In genomic region chr10:61964949-61965693, GRCh38 we compare ENCODE assay signal across 14 cellular contexts.
DNase-seq lines count a peak whose midpoint lies in the region; ATAC-seq and TF ChIP-seq lines count a peak whose summit lies in the region.
"Had no signal": no experiment of that assay in that cellular context is flagged by ENCODE, and none has a peak within 500 bp of the region (broad histone marks: within the 10 kb centered on the region; RNA-seq: fewer than 3 reads in every experiment).

No MANE protein-coding gene starts in this region.

- in situ Hi-C loops in transverse colon (cut with MboI; ENCODE audit: low pct_ligation_motif_present in 1 of 4, low pct_unique_long_range_greater_than_20kb in 1 of 4, low sequenced_read_pairs in 3 of 4) = no loop called here

- WGBS in transverse colon (ENCODE audit: low coverage in 1 of 2), 2 donors = 36 to 51% methylated on average over 7 of the region's 7 CpGs

- 0 out of 2 replicates have a peak overlapping the region, but pooled peaks have one; percentile 25 for H3K9ac ChIP-seq in OCI-LY3 (ENCODE audit: low read length)

- H3K79me2 ChIP-seq in OCI-LY3 (ENCODE audit: low read length) = no peaks in the 10 kb centered on the region

- peak; percentile 20 for DNase-seq in stimulated activated CD4-positive, alpha-beta T cell treated with anti-CD3 and anti-CD28 coated beads, Interleukin-4, amount 100 ng/mL, for 24 hours
- no peak for DNase-seq in stimulated activated CD4-positive, alpha-beta T cell treated with anti-CD3 and anti-CD28 coated beads, Interleukin-1b, Interleukin-23, amount 100 ng/mL, for 48 hours
- DNase-seq in left kidney (ENCODE audit: low read depth, low spot score) (peak; percentile 29), transverse colon (no peak)
- DNase-seq: activated CD4-positive, alpha-beta T cell treated with anti-CD3 and anti-CD28 coated beads for 4 hours; activated naive CD8-positive, alpha-beta T cell treated with anti-CD3 and anti-CD28 coated beads, Interleukin-2, amount 10 ng/mL, durations not matched to agents 7 days and 5 days; CD8-positive, alpha-beta T cell; HFFc6; retina; stimulated activated CD4-positive, alpha-beta T cell treated with anti-CD3 and anti-CD28 coated beads, Interleukin-4, amount 100 ng/mL, for 4 hours had no signal

- no peak for TF ChIP-seq POLR2A in transverse colon (IDR thresholded peaks at IDR 0.05)

- H3K36me3 ChIP-seq in OCI-LY3 (replicated peaks; ENCODE audit: low read depth, low read length) = no peaks in the 10 kb centered on the region
- no peaks in the 10 kb centered on the region for H3K36me3 ChIP-seq in transverse colon

- no peak overlapping the region for H2AFZ ChIP-seq in OCI-LY3 (ENCODE audit: low read depth, low read length)

- no peaks in the 10 kb centered on the region for H4K20me1 ChIP-seq in OCI-LY3 (ENCODE audit: insufficient read depth, low read length)

- H3K9me3 ChIP-seq in OCI-LY3 (ENCODE audit: insufficient read depth, low read length) (peaks cover 7% of the 10 kb centered on the region; the same call in 1 of the 2 replicates), transverse colon (no peaks in the 10 kb centered on the region)

- no peak for TF ChIP-seq CTCF in OCI-LY3 (IDR thresholded peaks at IDR 0.05; ENCODE audit: low read depth, low read length)
- no peak for TF ChIP-seq CTCF in transverse colon (IDR thresholded peaks at IDR 0.05)

- H3K4me3 ChIP-seq in OCI-LY3 (ENCODE audit: low read length) (peak overlapping the region; percentile 49), transverse colon (no peak overlapping the region)

- TF ChIP-seq EP300 in transverse colon (IDR thresholded peaks at IDR 0.05; ENCODE audit: low read depth) = no peak

- no peak for ATAC-seq in HG03469 (IDR thresholded peaks at IDR 0.05; ENCODE audit: unreplicated experiment)
- no peak for ATAC-seq in GM19328 (IDR thresholded peaks at IDR 0.05; ENCODE audit: unreplicated experiment)
- no peak for ATAC-seq in GM21717 (IDR thresholded peaks at IDR 0.05; ENCODE audit: unreplicated experiment)
- ATAC-seq: CD8-positive, alpha-beta T cell had no signal

- no peaks in the 10 kb centered on the region for H3K27me3 ChIP-seq in OCI-LY3 (ENCODE audit: low read depth, low read length)
- no peaks in the 10 kb centered on the region for H3K27me3 ChIP-seq in transverse colon

- H3K27ac ChIP-seq in OCI-LY3 (ENCODE audit: low read length) (peak overlapping the region; percentile 40), transverse colon (peak overlapping the region; percentile 57 to 78 (median 68))

- H3K4me1 ChIP-seq in OCI-LY3 (ENCODE audit: low read length) (peaks cover 49% of the 10 kb centered on the region), transverse colon (peaks cover 19 to 52% (median 23%) of the 10 kb centered on the region in 4 donors)

- intact Hi-C loops in transverse colon (cut with DNase I; ENCODE audit: low total_unique reads) = no loop called here

- H3K4me2 ChIP-seq in OCI-LY3 (ENCODE audit: low read length) = peak overlapping the region; percentile 81

Comparison
In these comparisons a context has a peak if more than half of its experiments do, and no peak if none do; other contexts are left out.
1. DNase-seq: peak in stimulated activated CD4-positive, alpha-beta T cell treated with anti-CD3 and anti-CD28 coated beads, Interleukin-4, amount 100 ng/mL, for 24 hours (single experiment) and left kidney (single experiment); none in stimulated activated CD4-positive, alpha-beta T cell treated with anti-CD3 and anti-CD28 coated beads, Interleukin-1b, Interleukin-23, amount 100 ng/mL, for 48 hours (single experiment) and transverse colon (single experiment).